16 cellular contexts compared by ENCODE assay signal in the genomic region with DNA sequence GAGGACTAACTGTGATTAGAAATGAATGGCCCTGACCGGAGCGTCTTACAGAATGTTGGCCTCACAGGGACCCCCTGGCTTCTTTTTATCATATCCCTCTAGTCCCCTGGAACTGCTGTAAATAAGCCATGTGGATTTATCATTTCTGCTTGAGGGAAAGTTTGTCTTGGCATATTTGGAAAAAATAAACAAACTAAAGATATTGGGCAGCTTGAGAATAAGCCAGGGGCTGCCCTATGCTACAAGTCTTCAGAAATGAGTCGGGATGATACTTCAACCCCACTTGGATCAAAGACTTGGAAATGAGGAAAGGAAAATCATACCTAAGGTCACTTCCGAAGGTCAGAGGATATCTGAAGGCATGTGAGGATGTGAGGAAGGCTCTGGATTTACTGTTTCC.
DNase-seq lines count a peak whose midpoint lies in the region; ATAC-seq and TF ChIP-seq lines count a peak whose summit lies in the region.
"Had no signal": no experiment of that assay in that cellular context is flagged by ENCODE, and none has a peak within 500 bp of the region (broad histone marks: within the 10 kb centered on the region; RNA-seq: fewer than 3 reads in every experiment).

No MANE protein-coding gene starts in this region.

- H3K4me1 ChIP-seq in ACC112 (ENCODE audit: control insufficient read depth, insufficient read depth, low read length, unreplicated experiment) (peaks cover 48% of the 10 kb centered on the region), SJSA1 (replicated peaks) (peaks cover 54% of the 10 kb centered on the region), rectal smooth muscle tissue (ENCODE audit: control insufficient read depth, insufficient read depth, low read length) (peaks cover 41% of the 10 kb centered on the region)

- H3K9me3 ChIP-seq in SJSA1 (replicated peaks): no peaks in the 10 kb centered on the region

- H3K27me3 ChIP-seq in ACC112 (ENCODE audit: insufficient read depth, low read length): no peaks in the 10 kb centered on the region
- H3K27me3 ChIP-seq in SJSA1 (replicated peaks): no peaks in the 10 kb centered on the region
- H3K27me3 ChIP-seq in rectal smooth muscle tissue (ENCODE audit: control insufficient read depth, insufficient read depth, low read length): no peaks in the 10 kb centered on the region

- DNase-seq in SJSA1 (ENCODE audit: low read depth in 1 of 2, low spot score in 2 of 2): peak in 1 of 2 experiments; percentile 48
- DNase-seq in fibroblast of peridontal ligament (ENCODE audit: extremely low read depth): peak; percentile 58
- no peak for DNase-seq in type B pancreatic cell (ENCODE audit: extremely low spot score, unreplicated experiment)
- DNase-seq in SK-N-DZ (ENCODE audit: low spot score): no peak
- no peak for DNase-seq in NOMO-1 (lab: John Stamatoyannopoulos, UW; ENCODE audit: unreplicated experiment in 2 of 2)
- DNase-seq: activated CD4-positive, alpha-beta T cell treated with anti-CD3 and anti-CD28 coated beads, Interleukin-2, amount 10 ng/mL, durations not matched to agents 24 days and 14 days; head of caudate nucleus; KBM-7; midbrain; NCI-H1092; NCI-H2107; NCI-H774 had no signal

- no peaks in the 10 kb centered on the region for H3K9me3 Mint-ChIP-seq in type B pancreatic cell
- H3K9me3 Mint-ChIP-seq: activated CD4-positive, alpha-beta T cell treated with anti-CD3 and anti-CD28 coated beads, Interleukin-2, amount 10 ng/mL, durations not matched to agents 24 days and 14 days had no signal

- H3K36me3 ChIP-seq in ACC112 (ENCODE audit: insufficient read depth, low read length): no peaks in the 10 kb centered on the region
- no peaks in the 10 kb centered on the region for H3K36me3 ChIP-seq in SJSA1
- H3K36me3 ChIP-seq in rectal smooth muscle tissue (ENCODE audit: control insufficient read depth, insufficient read depth, low read length): no peaks in the 10 kb centered on the region

- H3K36me3 Mint-ChIP-seq in type B pancreatic cell: no peaks in the 10 kb centered on the region
- H3K36me3 Mint-ChIP-seq: activated naive CD8-positive, alpha-beta T cell had no signal

- peaks cover 14% of the 10 kb centered on the region for H3K4me1 Mint-ChIP-seq in type B pancreatic cell (ENCODE audit: unreplicated experiment)
- H3K4me1 Mint-ChIP-seq: activated CD4-positive, alpha-beta T cell treated with anti-CD3 and anti-CD28 coated beads, Interleukin-2, amount 10 ng/mL, durations not matched to agents 24 days and 14 days had no signal

- H3K4me3 Mint-ChIP-seq in type B pancreatic cell: no peak overlapping the region
- H3K4me3 Mint-ChIP-seq: activated CD4-positive, alpha-beta T cell treated with anti-CD3 and anti-CD28 coated beads, Interleukin-2, amount 10 ng/mL, durations not matched to agents 24 days and 14 days; activated naive CD8-positive, alpha-beta T cell had no signal

- no peaks in the 10 kb centered on the region for H3K79me2 ChIP-seq in ACC112 (ENCODE audit: control insufficient read depth, insufficient read depth, low read length, unreplicated experiment)

- no peaks in the 10 kb centered on the region for H3K27me3 Mint-ChIP-seq in type B pancreatic cell
- H3K27me3 Mint-ChIP-seq: activated CD4-positive, alpha-beta T cell treated with anti-CD3 and anti-CD28 coated beads, Interleukin-2, amount 10 ng/mL, durations not matched to agents 24 days and 14 days; activated naive CD8-positive, alpha-beta T cell had no signal

- peak overlapping the region; percentile 70 for H2AFZ ChIP-seq in ACC112 (ENCODE audit: low read length, unreplicated experiment)

- no peak overlapping the region for H3K9ac ChIP-seq in rectal smooth muscle tissue (ENCODE audit: low read length)

- no peak overlapping the region for H3K27ac Mint-ChIP-seq in type B pancreatic cell
- H3K27ac Mint-ChIP-seq: activated CD4-positive, alpha-beta T cell treated with anti-CD3 and anti-CD28 coated beads, Interleukin-2, amount 10 ng/mL, durations not matched to agents 24 days and 14 days; activated naive CD8-positive, alpha-beta T cell had no signal

- H3K4me3 ChIP-seq in ACC112 (ENCODE audit: low read depth, low read length): peak overlapping the region; percentile 13; the same call in 1 of the 2 replicates
- no peak overlapping the region for H3K4me3 ChIP-seq in SJSA1
- no peak overlapping the region for H3K4me3 ChIP-seq in rectal smooth muscle tissue (ENCODE audit: low read length)

- no peak for TF ChIP-seq CTCF in type B pancreatic cell (conservative IDR thresholded peaks at IDR 0.05)

- no peak for ATAC-seq in GM21576 (IDR thresholded peaks at IDR 0.05; ENCODE audit: unreplicated experiment)

- H3K27ac ChIP-seq in ACC112 (ENCODE audit: low read depth, low read length) (peak overlapping the region; percentile 46), SJSA1 (peak overlapping the region; percentile 99), rectal smooth muscle tissue (ENCODE audit: low read depth, low read length) (peak overlapping the region; percentile 92)

Comparison
In these comparisons a context has a peak if more than half of its experiments do, and no peak if none do; other contexts are left out.
1. H3K27ac ChIP-seq: peak in every context shown above with its lines; median percentile 99 in SJSA1; 92 in rectal smooth muscle tissue; 46 in ACC112.